In the genomic region with DNA sequence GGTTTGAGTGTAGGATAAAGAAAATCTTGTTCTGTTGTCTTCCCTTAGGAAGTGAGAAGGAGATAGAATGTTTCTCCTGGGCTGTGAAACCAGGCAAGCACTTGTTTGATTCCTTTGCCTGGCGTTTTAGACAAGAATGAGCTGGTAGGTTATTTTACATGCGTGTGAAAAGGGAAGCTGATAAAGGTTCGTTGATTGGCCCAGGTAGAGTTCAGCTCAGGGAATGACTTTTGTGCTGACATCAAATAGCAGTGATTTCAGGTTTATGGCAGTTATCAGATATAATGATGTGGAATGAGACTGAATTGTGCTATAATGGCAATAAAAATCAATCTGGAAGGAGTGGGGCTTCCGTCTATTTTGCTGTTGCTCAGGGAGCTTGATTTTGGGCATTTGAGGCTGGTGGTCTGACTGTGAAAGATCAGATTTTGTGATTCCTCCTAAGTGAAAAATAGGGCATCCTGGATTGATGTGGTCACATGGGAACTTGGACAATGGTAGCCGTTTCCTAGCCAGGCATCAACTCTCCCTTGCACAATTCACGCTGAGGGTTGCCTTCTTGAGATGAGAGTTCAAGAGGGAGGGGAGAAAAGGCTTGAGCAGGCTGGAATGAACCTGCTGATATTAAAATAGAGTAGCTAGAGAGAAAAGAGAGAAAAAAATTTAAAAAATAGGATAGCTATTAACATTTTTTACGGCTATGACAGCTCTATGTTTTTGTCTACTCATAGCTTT, we compare ENCODE assay signal across 24 cellular contexts.
DNase-seq lines count a peak whose midpoint lies in the region; ATAC-seq, FAIRE-seq and TF ChIP-seq lines count a peak whose summit lies in the region.
"Had no signal": no experiment of that assay in that cellular context is flagged by ENCODE, and none has a peak within 500 bp of the region (broad histone marks: within the 10 kb centered on the region; RNA-seq: fewer than 3 reads in every experiment).

No MANE protein-coding gene starts in this region.

- H3K4me3 ChIP-seq in colonic mucosa (no peak overlapping the region), mucosa of rectum (ENCODE audit: low read length in 2 of 2) (no peak overlapping the region), small intestine (ENCODE audit: low read depth in 1 of 2, low read length in 2 of 2) (no peak overlapping the region)
- H3K4me3 ChIP-seq: A549; BLaER1 treated with 17β-estradiol and CSF1 and Interleukin-3, amounts not matched to agents 10 nM and 100 nM; HAP-1 had no signal

- intact Hi-C loops in colonic mucosa (cut with DNase I) (no loop called here), posterior cingulate gyrus (cut with DNase I) (no loop called here)
- intact Hi-C loops in CD4-positive, alpha-beta T cell (cut with DNase I, micrococcal nuclease) = no loop called here

- no peaks in the 10 kb centered on the region for H3K27me3 Mint-ChIP-seq in CD4-positive, alpha-beta T cell
- no peaks in the 10 kb centered on the region for H3K27me3 Mint-ChIP-seq in activated CD8-positive, alpha-beta T cell treated with anti-CD3 and anti-CD28 coated beads, Interleukin-2, amount 10 ng/mL, durations not matched to agents 7 days and 5 days (ENCODE audit: low read depth)

- H3K27me3 ChIP-seq in colonic mucosa = no peaks in the 10 kb centered on the region
- no peaks in the 10 kb centered on the region for H3K27me3 ChIP-seq in mucosa of rectum (ENCODE audit: control insufficient read depth in 2 of 2, insufficient read depth in 2 of 2, low read length in 2 of 2)
- H3K27me3 ChIP-seq in small intestine (ENCODE audit: control insufficient read depth in 2 of 2, insufficient read depth in 2 of 2, low read length in 2 of 2) = no peaks in the 10 kb centered on the region
- H3K27me3 ChIP-seq in CD4-positive, alpha-beta T cell (ENCODE audit: control insufficient read depth, insufficient read depth, low read length) = no peaks in the 10 kb centered on the region
- H3K27me3 ChIP-seq: BE2C; BLaER1 treated with 17β-estradiol and CSF1 and Interleukin-3, amounts not matched to agents 10 nM and 100 nM had no signal

- no peaks in the 10 kb centered on the region for H3K9me3 Mint-ChIP-seq in CD4-positive, alpha-beta T cell
- no peaks in the 10 kb centered on the region for H3K9me3 Mint-ChIP-seq in activated CD8-positive, alpha-beta T cell treated with anti-CD3 and anti-CD28 coated beads, Interleukin-2, amount 10 ng/mL, durations not matched to agents 7 days and 5 days (ENCODE audit: insufficient read depth)

- H3K9me3 ChIP-seq in colonic mucosa (no peaks in the 10 kb centered on the region), mucosa of rectum (ENCODE audit: control insufficient read depth in 2 of 2, low read length in 2 of 2) (no peaks in the 10 kb centered on the region), small intestine (ENCODE audit: control insufficient read depth, low read depth) (no peaks in the 10 kb centered on the region)
- H3K9me3 ChIP-seq in CD4-positive, alpha-beta T cell (ENCODE audit: control insufficient read depth, low read length) = no peaks in the 10 kb centered on the region
- H3K9me3 ChIP-seq: A549; BE2C; BLaER1 treated with 17β-estradiol and CSF1 and Interleukin-3, amounts not matched to agents 10 nM and 100 nM; HAP-1 had no signal

- TF ChIP-seq CTCF in colonic mucosa (IDR thresholded peaks at IDR 0.05) = no peak
- no peak for TF ChIP-seq CTCF in CD4-positive, alpha-beta T cell (IDR thresholded peaks at IDR 0.05)

- H3K9ac ChIP-seq in colonic mucosa (ENCODE audit: low read depth in 2 of 2, low read length in 2 of 2) (no peak overlapping the region), mucosa of rectum (ENCODE audit: low read depth in 1 of 2, low read length in 2 of 2) (no peak overlapping the region)
- H3K9ac ChIP-seq: BLaER1 treated with 17β-estradiol and CSF1 and Interleukin-3, amounts not matched to agents 10 nM and 100 nM had no signal

- FAIRE-seq in small intestine (lab: Jason Lieb, UNC) = no peak
- FAIRE-seq: A549, G401.6, H54 had no signal

- no peaks in the 10 kb centered on the region for H3K36me3 Mint-ChIP-seq in CD4-positive, alpha-beta T cell (ENCODE audit: low read depth)
- H3K36me3 Mint-ChIP-seq in activated CD8-positive, alpha-beta T cell treated with anti-CD3 and anti-CD28 coated beads, Interleukin-2, amount 10 ng/mL, durations not matched to agents 7 days and 5 days (ENCODE audit: low read depth) = no peaks in the 10 kb centered on the region
- H3K36me3 Mint-ChIP-seq: CD14-positive monocyte; CD4-positive, alpha-beta memory T cell had no signal

- peak; percentile 36 for DNase-seq in colonic mucosa
- DNase-seq in small intestine = peak; percentile 54
- no peak for DNase-seq in CD4-positive, alpha-beta T cell
- DNase-seq in posterior cingulate gyrus = no peak
- DNase-seq in activated CD8-positive, alpha-beta T cell treated with anti-CD3 and anti-CD28 coated beads, Interleukin-2, amount 10 ng/mL, durations not matched to agents 7 days and 5 days = no peak
- DNase-seq: 8988T; ACHN; AML-193; BE2C; Calu3; CD4-positive, alpha-beta memory T cell; COR-L47; DMS53; DMS79 treated with DMSO at 0.1 percent for 48 hours; GOT3; HFFc6 had no signal

- H3K4me1 ChIP-seq in colonic mucosa = no peaks in the 10 kb centered on the region
- H3K4me1 ChIP-seq in mucosa of rectum (ENCODE audit: control insufficient read depth in 2 of 2, insufficient read depth in 2 of 2, low read length in 2 of 2) = peaks cover 10 to 13% of the 10 kb centered on the region in 2 donors
- H3K4me1 ChIP-seq in small intestine (ENCODE audit: control insufficient read depth in 2 of 2, insufficient read depth in 1 of 2, low read depth in 1 of 2, low read length in 1 of 2) = no peaks in the 10 kb centered on the region
- H3K4me1 ChIP-seq: A549, BE2C, HAP-1 had no signal

- H3K36me3 ChIP-seq in colonic mucosa (no peaks in the 10 kb centered on the region), mucosa of rectum (ENCODE audit: control insufficient read depth in 2 of 2, insufficient read depth in 2 of 2, low read length in 2 of 2) (no peaks in the 10 kb centered on the region), small intestine (ENCODE audit: control insufficient read depth in 2 of 2, insufficient read depth in 2 of 2, low read length in 2 of 2) (no peaks in the 10 kb centered on the region)
- H3K36me3 ChIP-seq: BE2C; BLaER1 treated with 17β-estradiol and CSF1 and Interleukin-3, amounts not matched to agents 10 nM and 100 nM; HAP-1 had no signal

- H3K27ac ChIP-seq in colonic mucosa (no peak overlapping the region), mucosa of rectum (ENCODE audit: low read depth in 2 of 2, low read length in 2 of 2) (peak overlapping the region; percentile 27 to 69), small intestine (ENCODE audit: low read depth in 1 of 2, low read length in 1 of 2) (no peak overlapping the region)
- no peak overlapping the region for H3K27ac ChIP-seq in CD4-positive, alpha-beta T cell (ENCODE audit: low read depth, low read length)
- H3K27ac ChIP-seq: A549; BLaER1 treated with 17β-estradiol and CSF1 and Interleukin-3, amounts not matched to agents 10 nM and 100 nM had no signal

- no peaks in the 10 kb centered on the region for H3K4me1 Mint-ChIP-seq in CD4-positive, alpha-beta T cell (ENCODE audit: low read depth)
- H3K4me1 Mint-ChIP-seq in activated CD8-positive, alpha-beta T cell treated with anti-CD3 and anti-CD28 coated beads, Interleukin-2, amount 10 ng/mL, durations not matched to agents 7 days and 5 days (ENCODE audit: low read depth) = no peaks in the 10 kb centered on the region
- H3K4me1 Mint-ChIP-seq: CD4-positive, alpha-beta memory T cell had no signal

- WGBS in small intestine, 3 donors = 19 to 64% (median 40%) methylated on average over 7 of the region's 7 CpGs

- POLR2A ChIA-PET in CD4-positive, alpha-beta T cell (lab: Charles Lee) = no interaction called here
- POLR2A ChIA-PET in activated CD8-positive, alpha-beta T cell treated with anti-CD3 and anti-CD28 coated beads, Interleukin-2, amount 10 ng/mL, durations not matched to agents 7 days and 5 days (lab: Charles Lee) = interaction anchor here (0.5 kb wide), 1 partner anchor 100 kb away, joined by 3 read pairs; no protein-coding TSS in a partner anchor

- ATAC-seq in CD4-positive, alpha-beta T cell (ENCODE audit: poor library complexity) = no peak
- no peak for ATAC-seq in GM21737 (IDR thresholded peaks at IDR 0.05; ENCODE audit: unreplicated experiment)
- ATAC-seq in activated CD8-positive, alpha-beta T cell treated with anti-CD3 and anti-CD28 coated beads, Interleukin-2, amount 10 ng/mL, durations not matched to agents 7 days and 5 days = no peak
- ATAC-seq: A549 had no signal

- H3K27ac Mint-ChIP-seq in CD4-positive, alpha-beta T cell = no peak overlapping the region
- H3K27ac Mint-ChIP-seq in activated CD8-positive, alpha-beta T cell treated with anti-CD3 and anti-CD28 coated beads, Interleukin-2, amount 10 ng/mL, durations not matched to agents 7 days and 5 days = no peak overlapping the region
- H3K27ac Mint-ChIP-seq: CD14-positive monocyte; CD4-positive, alpha-beta memory T cell; HFFc6 had no signal

- no peak overlapping the region for H3K4me3 Mint-ChIP-seq in CD4-positive, alpha-beta T cell
- H3K4me3 Mint-ChIP-seq in activated CD8-positive, alpha-beta T cell treated with anti-CD3 and anti-CD28 coated beads, Interleukin-2, amount 10 ng/mL, durations not matched to agents 7 days and 5 days = no peak overlapping the region
- H3K4me3 Mint-ChIP-seq: CD4-positive, alpha-beta memory T cell; HFFc6 had no signal

- CTCF ChIA-PET in CD4-positive, alpha-beta T cell (lab: Charles Lee) = interaction anchor here (0.5 kb wide), 1 partner anchor 783 kb away, joined by 3 read pairs; no protein-coding TSS in a partner anchor
- CTCF ChIA-PET in activated CD8-positive, alpha-beta T cell treated with anti-CD3 and anti-CD28 coated beads, Interleukin-2, amount 10 ng/mL, durations not matched to agents 7 days and 5 days (lab: Charles Lee) = no interaction called here

Comparison
In these comparisons a context has a peak if more than half of its experiments do, and no peak if none do; other contexts are left out.
1. DNase-seq: peak in colonic mucosa (single experiment) and small intestine (single experiment); none in CD4-positive, alpha-beta T cell (0 of 10), posterior cingulate gyrus (0 of 10) and activated CD8-positive, alpha-beta T cell treated with anti-CD3 and anti-CD28 coated beads, Interleukin-2, amount 10 ng/mL, durations not matched to agents 7 days and 5 days (single experiment).
2. H3K27ac ChIP-seq: peak in mucosa of rectum (2 of 2); none in colonic mucosa (single experiment), small intestine (0 of 2) and CD4-positive, alpha-beta T cell (single experiment).